Comparison of ENCODE assay signal across 2 cellular contexts in genomic region chr20:51065615-51066014, GRCh38.
TF ChIP-seq lines count a peak whose summit lies in the region.

No MANE protein-coding gene starts in this region.

TF ChIP-seq in HEK293, 187 proteins besides CTCF, POLR2A, EP300 and RAD21:
- TF ChIP-seq ZNF146 (tag by site-specific recombination; IDR thresholded peaks at IDR 0.05), result peak; percentile 86
- TF ChIP-seq, protein P1, sequence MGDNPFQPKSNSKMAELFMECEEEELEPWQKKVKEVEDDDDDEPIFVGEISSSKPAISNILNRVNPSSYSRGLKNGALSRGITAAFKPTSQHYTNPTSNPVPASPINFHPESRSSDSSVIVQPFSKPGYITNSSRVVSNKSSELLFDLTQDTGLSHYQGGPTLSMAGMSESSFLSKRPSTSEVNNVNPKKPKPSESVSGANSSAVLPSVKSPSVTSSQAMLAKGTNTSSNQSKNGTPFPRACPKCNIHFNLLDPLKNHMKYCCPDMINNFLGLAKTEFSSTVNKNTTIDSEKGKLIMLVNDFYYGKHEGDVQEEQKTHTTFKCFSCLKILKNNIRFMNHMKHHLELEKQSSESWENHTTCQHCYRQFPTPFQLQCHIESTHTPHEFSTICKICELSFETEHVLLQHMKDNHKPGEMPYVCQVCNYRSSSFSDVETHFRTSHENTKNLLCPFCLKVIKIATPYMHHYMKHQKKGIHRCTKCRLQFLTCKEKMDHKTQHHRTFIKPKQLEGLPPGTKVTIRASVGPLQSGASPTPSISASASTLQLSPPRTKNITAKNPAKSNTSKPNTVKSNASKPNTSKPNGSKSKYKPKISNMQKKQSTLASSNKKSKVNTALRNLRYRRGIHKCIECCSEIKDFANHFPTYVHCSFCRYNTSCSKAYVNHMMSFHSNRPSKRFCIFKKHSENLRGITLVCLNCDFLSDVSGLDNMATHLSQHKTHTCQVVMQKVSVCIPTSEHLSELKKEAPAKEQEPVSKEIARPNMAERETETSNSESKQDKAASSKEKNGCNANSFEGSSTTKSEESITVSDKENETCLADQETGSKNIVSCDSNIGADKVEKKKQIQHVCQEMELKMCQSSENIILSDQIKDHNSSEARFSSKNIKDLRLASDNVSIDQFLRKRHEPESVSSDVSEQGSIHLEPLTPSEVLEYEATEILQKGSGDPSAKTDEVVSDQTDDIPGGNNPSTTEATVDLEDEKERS (tag by site-specific recombination; IDR thresholded peaks at IDR 0.05), result 0 out of 2 replicates have a peak, but pooled peaks have one; percentile 15
- TF ChIP-seq SALL2 (tag by site-specific recombination; IDR thresholded peaks at IDR 0.05; ENCODE audit: borderline replicate concordance), result no peak
TF ChIP-seq in HEK293: peak in this region for 2.

TF ChIP-seq in K562, 482 proteins besides CTCF, POLR2A, EP300 and RAD21:
- TF ChIP-seq ZNF146 (CRISPR knock-in tag; IDR thresholded peaks at IDR 0.05; ENCODE audit: unreplicated experiment) (peak; percentile 93), RBM25 (IDR thresholded peaks at IDR 0.05; ENCODE audit: low read depth, low read length, severe bottlenecking) (peak; percentile 34), HSF4 (CRISPR knock-in tag; IDR thresholded peaks at IDR 0.05; ENCODE audit: borderline replicate concordance) (no peak)
